In genomic region chrX:49100704-49101628, GRCh38 we compare ENCODE assay signal across 8 cellular contexts. TPM values are rescaled to one million over a fixed set of nuclear protein-coding genes. Genes with fewer than 3 reads are reported as not detected.
DNase-seq lines count a peak whose midpoint lies in the region; ATAC-seq and TF ChIP-seq lines count a peak whose summit lies in the region.

No MANE protein-coding gene starts in this region.

- no peak for TF ChIP-seq CTCF in IMR-90 (conservative IDR thresholded peaks at IDR 0.05; ENCODE audit: low read depth, low read length)
- no peak for TF ChIP-seq CTCF in OCI-LY7 (conservative IDR thresholded peaks at IDR 0.05; ENCODE audit: low read length)

- peak overlapping the region; percentile 24; the same call in 1 of the 2 replicates for H4K91ac ChIP-seq in IMR-90 (ENCODE audit: insufficient read depth, low read depth, low read length)

- peak overlapping the region; percentile 90 for H2AK9ac ChIP-seq in IMR-90 (replicated peaks; ENCODE audit: low read depth, low read length, poor library complexity)

- no peaks in the 10 kb centered on the region for H3K9me3 ChIP-seq in IMR-90 (ENCODE audit: control insufficient read depth, insufficient read depth, low read length)
- H3K9me3 ChIP-seq in OCI-LY7 (ENCODE audit: low read length), result no peaks in the 10 kb centered on the region

- H2AK5ac ChIP-seq in IMR-90 (ENCODE audit: low read depth, low read length), result 0 out of 2 replicates have a peak overlapping the region, but pooled peaks have one; percentile 20

- peak overlapping the region; percentile 47; the same call in 1 of the 2 replicates for H3K27ac ChIP-seq in IMR-90 (ENCODE audit: insufficient read depth, low read length)
- peak overlapping the region; percentile 85 for H3K27ac ChIP-seq in OCI-LY7 (ENCODE audit: low read depth, low read length, poor library complexity, severe bottlenecking)

- H2BK15ac ChIP-seq in IMR-90 (ENCODE audit: low read depth, low read length), result no peak overlapping the region

- POLR2A ChIA-PET in IMR-90 (lab: Charles Lee; ENCODE audit: unreplicated experiment), result no interaction called here
- POLR2A ChIA-PET in OCI-LY7 (lab: Charles Lee), result interaction anchor here (0.6 to 1.1 kb wide), 6 partner anchors 9 to 141 kb away, joined by 3 to 10 read pairs (median 4); no protein-coding TSS in a partner anchor

- H3K14ac ChIP-seq in IMR-90 (replicated peaks; ENCODE audit: low read depth, low read length), result peak overlapping the region; percentile 27; the same call in 1 of the 2 replicates

- H4K5ac ChIP-seq in IMR-90 (ENCODE audit: low read depth, low read length), result peak overlapping the region; percentile 60; the same call in 1 of the 2 replicates

- in situ Hi-C loops in IMR-90 (cut with MboI; ENCODE audit: low sequenced_read_pairs), result no loop called here

- H3K79me2 ChIP-seq in OCI-LY7 (ENCODE audit: insufficient read depth, low read depth, low read length), result peaks cover 8% of the 10 kb centered on the region; the same call in 1 of the 2 replicates

- H3K36me3 ChIP-seq in IMR-90 (ENCODE audit: control insufficient read depth, insufficient read depth, low read length) (no peaks in the 10 kb centered on the region), OCI-LY7 (ENCODE audit: insufficient read depth, low read length) (no peaks in the 10 kb centered on the region; the same call in 1 of the 2 replicates)

- peak overlapping the region; percentile 95 for H3K4me3 ChIP-seq in IMR-90 (ENCODE audit: insufficient read depth, low read depth, low read length)
- H3K4me3 ChIP-seq in OCI-LY7 (ENCODE audit: low read depth, low read length, poor library complexity, severe bottlenecking), result peak overlapping the region; percentile 85

- H3K4ac ChIP-seq in IMR-90 (ENCODE audit: low read depth, low read length), result peak overlapping the region; percentile 48; the same call in 1 of the 2 replicates

- H3K79me1 ChIP-seq in IMR-90 (ENCODE audit: low read depth in 1 of 2, low read length in 2 of 2), result no peaks in the 10 kb centered on the region

- no peak overlapping the region for H2BK120ac ChIP-seq in IMR-90 (ENCODE audit: low read depth, low read length)

- dilution Hi-C loops in IMR-90 (cut with HindIII; ENCODE audit: low sequenced_read_pairs, unreplicated experiment), result no loop called here

- H3K9me2 ChIP-seq in OCI-LY7 (ENCODE audit: insufficient read depth, low read length), result no peaks in the 10 kb centered on the region

- ATAC-seq in GM21529 (IDR thresholded peaks at IDR 0.05; ENCODE audit: unreplicated experiment) (peak; percentile 93), IMR-90 (ENCODE audit: low read depth) (peak; percentile 97)

- no peak overlapping the region for H2BK20ac ChIP-seq in IMR-90 (ENCODE audit: low read depth, low read length)

- peak overlapping the region; percentile 66 for H3K9ac ChIP-seq in IMR-90 (ENCODE audit: low read depth, low read length)

- H3K18ac ChIP-seq in IMR-90 (ENCODE audit: low read depth, low read length), result no peak overlapping the region

- H3K23ac ChIP-seq in IMR-90 (ENCODE audit: low read depth, low read length), result peak overlapping the region; percentile 16; the same call in 1 of the 2 replicates

- 40% methylated on average over 16 of the region's 74 CpGs; no CpG with 5 or more reads in 1 of the 2 experiments for WGBS in IMR-90 (ENCODE audit: extremely low coverage in 2 of 2, insufficient read length in 1 of 2), 2 experiments

- no peaks in the 10 kb centered on the region for H3K9me1 ChIP-seq in IMR-90 (ENCODE audit: insufficient read depth, low read length)

- no peak overlapping the region for H3K56ac ChIP-seq in IMR-90 (ENCODE audit: extremely low read depth, insufficient read depth, low read length)

- TF ChIP-seq POLR2A in IMR-90 (IDR thresholded peaks at IDR 0.05; ENCODE audit: low read depth, low read length), result no peak
- peak; percentile 86 for TF ChIP-seq POLR2A in erythroblast (IDR thresholded peaks at IDR 0.05; ENCODE audit: low read length)

- H2AFZ ChIP-seq in IMR-90 (replicated peaks; ENCODE audit: low read length, poor library complexity), result peak overlapping the region; percentile 96
- H2AFZ ChIP-seq in OCI-LY7 (ENCODE audit: low read length), result peak overlapping the region; percentile 46; the same call in 1 of the 2 replicates

- peak overlapping the region; percentile 93 for H3K4me2 ChIP-seq in IMR-90 (ENCODE audit: low read depth, low read length)
- peak overlapping the region; percentile 98 for H3K4me2 ChIP-seq in OCI-LY7 (ENCODE audit: low read length)

- peak overlapping the region; percentile 69 to 86; a peak in 3 of 4 replicates for H4K8ac ChIP-seq in IMR-90 (ENCODE audit: low read depth in 2 of 2, low read length in 2 of 2)

- no peak overlapping the region for H2BK5ac ChIP-seq in IMR-90 (ENCODE audit: low read depth, low read length, poor library complexity, severe bottlenecking)

- DNase-seq in DMS114 treated with DMSO at 0.1 percent for 48 hours (lab: John Stamatoyannopoulos, UW; ENCODE audit: unreplicated experiment), result peak; percentile 89
- DNase-seq in IMR-90, result peak; percentile 89
- peak; percentile 93 for DNase-seq in OCI-LY7 (ENCODE audit: low spot score)
- peak; percentile 78 for DNase-seq in activated T-cell treated with anti-CD3 and anti-CD28 coated beads for 4 hours
- DNase-seq in erythroblast (lab: John Stamatoyannopoulos, UW), result peak; percentile 96 to 97
- DNase-seq in mucosa of gallbladder (ENCODE audit: low spot score), result peak; percentile 90
- peak; percentile 81 for DNase-seq in stimulated activated CD8-positive, alpha-beta memory T cell treated with anti-CD3 and anti-CD28 coated beads, Interleukin-4, amount 100 ng/mL, for 24 hours (ENCODE audit: low read depth)

- no peaks in the 10 kb centered on the region for H4K20me1 ChIP-seq in IMR-90 (ENCODE audit: insufficient read depth, low read length)
- no peaks in the 10 kb centered on the region for H4K20me1 ChIP-seq in OCI-LY7 (ENCODE audit: insufficient read depth, low read length)

- H3K4me1 ChIP-seq in IMR-90 (ENCODE audit: control insufficient read depth, insufficient read depth, low read length) (no peaks in the 10 kb centered on the region), OCI-LY7 (ENCODE audit: insufficient read depth, low read length, poor library complexity, severe bottlenecking) (peaks cover 15% of the 10 kb centered on the region)

- intact Hi-C loops in IMR-90 (cut with micrococcal nuclease), result no loop called here
- intact Hi-C loops in OCI-LY7 (cut with micrococcal nuclease; ENCODE audit: unreplicated experiment), result no loop called here

- no peak for TF ChIP-seq RAD21 in IMR-90 (IDR thresholded peaks at IDR 0.05; ENCODE audit: low read length)

- BruUV-seq in IMR-90 (replicated peaks; lab: Mats Ljungman, UMichigan) (no TSS peak), OCI-LY7 (replicated peaks; lab: Mats Ljungman, UMichigan) (TSS peak; percentile 85)

- H3K27me3 ChIP-seq in IMR-90 (ENCODE audit: control insufficient read depth, insufficient read depth, low read length), result no peaks in the 10 kb centered on the region

- CTCF ChIA-PET in IMR-90 (lab: Yijun Ruan, JAX), result no interaction called here
- CTCF ChIA-PET in OCI-LY7 (lab: Charles Lee; ENCODE audit: unreplicated experiment), result no interaction called here

TF ChIP-seq in IMR-90, 13 proteins besides CTCF, POLR2A, EP300 and RAD21:
- peak; percentile 25; the same call in 1 of the 2 replicates for TF ChIP-seq FOS (IDR thresholded peaks at IDR 0.05; ENCODE audit: low read depth, low read length)
- TF ChIP-seq BHLHE40 (IDR thresholded peaks at IDR 0.05; ENCODE audit: low read depth, low read length), result no peak
- no peak for TF ChIP-seq NFE2L2 (IDR thresholded peaks at IDR 0.05; ENCODE audit: low read depth, low read length)
- TF ChIP-seq MXI1 (IDR thresholded peaks at IDR 0.05; ENCODE audit: borderline replicate concordance, low read depth, low read length), result peak; percentile 51; the same call in 1 of the 2 replicates
- no peak for TF ChIP-seq SMC3 (IDR thresholded peaks at IDR 0.05; ENCODE audit: low read depth, low read length)

RNA-seq across cellular contexts. Expression of gene WDR45, which starts 21.3 kb away (rescaled TPM):
- 25.3 and 40.7 TPM in 2 replicates for total RNA-seq in IMR-90 (2012; rRNA removed)
- polyA plus RNA-seq in IMR-90 (2012; rRNA removed), result 67.4 and 71.5 TPM in 2 replicates
- polyA plus RNA-seq in IMR-90 (2012; cell fraction: cytosol; rRNA removed), result 67.3 and 74.2 TPM in 2 replicates
- polyA plus RNA-seq in IMR-90 (2012; cell fraction: nucleus; rRNA removed; ENCODE audit: low replicate concordance), result 333 and 355 TPM in 2 replicates
- total RNA-seq in OCI-LY7 (2014; rRNA removed; shearing (Covaris generic)), result 32.4 and 37.6 TPM in 2 replicates
- 46.2 and 48.7 TPM in 2 replicates for total RNA-seq in OCI-LY7 (2022)
- total RNA-seq in mucosa of gallbladder, result 65.5 TPM

RNA-seq across cellular contexts. Expression of gene GPKOW, which starts 22.6 kb away (rescaled TPM):
- total RNA-seq in IMR-90 (2012; rRNA removed) (17.5 and 19.7 TPM in 2 replicates), OCI-LY7 (2022) (16.8 and 17.7 TPM in 2 replicates), mucosa of gallbladder (22.7 TPM)
- polyA plus RNA-seq in IMR-90 (2012; rRNA removed), result 23.7 and 25.7 TPM in 2 replicates
- polyA plus RNA-seq in IMR-90 (2012; cell fraction: cytosol; rRNA removed), result 21.9 and 22.0 TPM in 2 replicates
- 10.7 and 12.6 TPM in 2 replicates for polyA plus RNA-seq in IMR-90 (2012; cell fraction: nucleus; rRNA removed; ENCODE audit: low replicate concordance)
- total RNA-seq in OCI-LY7 (2014; rRNA removed; shearing (Covaris generic)), result 18.8 and 27.5 TPM in 2 replicates

RNA-seq across cellular contexts. Expression of gene PRAF2, which starts 27.2 kb away (rescaled TPM):
- 3.8 and 5.0 TPM in 2 replicates for total RNA-seq in IMR-90 (2012; rRNA removed)
- 65.5 and 71.1 TPM in 2 replicates for polyA plus RNA-seq in IMR-90 (2012; rRNA removed)
- polyA plus RNA-seq in IMR-90 (2012; cell fraction: cytosol; rRNA removed), result 78.8 and 141 TPM in 2 replicates
- polyA plus RNA-seq in IMR-90 (2012; cell fraction: nucleus; rRNA removed; ENCODE audit: low replicate concordance), result 28.6 and 59.4 TPM in 2 replicates
- total RNA-seq in OCI-LY7 (2014; rRNA removed; shearing (Covaris generic)), result 2.3 and 8.1 TPM in 2 replicates
- total RNA-seq in OCI-LY7 (2022), result 17.5 and 20.3 TPM in 2 replicates
- total RNA-seq in mucosa of gallbladder, result 41.8 TPM

RNA-seq across cellular contexts. Expression of gene CCDC120, which starts 42.2 kb away (rescaled TPM):
- total RNA-seq in IMR-90 (2012; rRNA removed) (under 0.01 and 0.18 TPM in 2 replicates), OCI-LY7 (2022) (3.6 and 4.1 TPM in 2 replicates), mucosa of gallbladder (18.8 TPM)
- 2.0 and 2.2 TPM in 2 replicates for polyA plus RNA-seq in IMR-90 (2012; rRNA removed)
- polyA plus RNA-seq in IMR-90 (2012; cell fraction: cytosol; rRNA removed), result 1.4 and 1.8 TPM in 2 replicates
- 8.4 and 10.5 TPM in 2 replicates for polyA plus RNA-seq in IMR-90 (2012; cell fraction: nucleus; rRNA removed; ENCODE audit: low replicate concordance)
- 0.95 and 1.4 TPM in 2 replicates for total RNA-seq in OCI-LY7 (2014; rRNA removed; shearing (Covaris generic))

RNA-seq across cellular contexts. Expression of gene TFE3, which starts 57.8 kb away (rescaled TPM):
- total RNA-seq in IMR-90 (2012; rRNA removed) (23.9 and 24.4 TPM in 2 replicates), OCI-LY7 (2022) (19.0 and 19.8 TPM in 2 replicates), mucosa of gallbladder (59.5 TPM)
- polyA plus RNA-seq in IMR-90 (2012; rRNA removed), result 40.5 and 43.6 TPM in 2 replicates
- 33.3 and 43.9 TPM in 2 replicates for polyA plus RNA-seq in IMR-90 (2012; cell fraction: cytosol; rRNA removed)
- 41.0 and 57.8 TPM in 2 replicates for polyA plus RNA-seq in IMR-90 (2012; cell fraction: nucleus; rRNA removed; ENCODE audit: low replicate concordance)
- 7.6 and 10.2 TPM in 2 replicates for total RNA-seq in OCI-LY7 (2014; rRNA removed; shearing (Covaris generic))

Comparison
In these comparisons a context has a peak if more than half of its experiments do, and no peak if none do; other contexts are left out.
1. Peak in every context shown above with its lines: DNase-seq, ATAC-seq, H3K4me3 ChIP-seq and H3K27ac ChIP-seq.